Comparison of ENCODE assay signal across 29 cellular contexts in genomic region chr10:71009031-71009605, GRCh38.
"Had no signal": no experiment of that assay in that cellular context is flagged by ENCODE, and none has a peak within 500 bp of the region (broad histone marks: within the 10 kb centered on the region; RNA-seq: fewer than 3 reads in every experiment).

No MANE protein-coding gene starts in this region.

- H3K27ac ChIP-seq: ascending aorta, coronary artery, dorsolateral prefrontal cortex, hepatocyte, pancreas, psoas muscle, right atrium auricular region, thyroid gland, VCaP had no signal

- H3K4me1 ChIP-seq: ascending aorta, pancreas, psoas muscle, thyroid gland had no signal

- H3K4me1 Mint-ChIP-seq: activated CD4-positive, alpha-beta memory T cell treated with anti-CD3 and anti-CD28 coated beads, Interleukin-2, amount 10 ng/mL, durations not matched to agents 7 days and 5 days; activated CD4-positive, alpha-beta T cell treated with anti-CD3 and anti-CD28 coated beads, Interleukin-2, amount 10 ng/mL, durations not matched to agents 24 days and 14 days; activated naive CD4-positive, alpha-beta T cell treated with anti-CD3 and anti-CD28 coated beads, Interleukin-2, amount 10 ng/mL, durations not matched to agents 7 days and 5 days; naive B cell; stimulated activated memory B cell treated with anti-CD40 and anti-IgM and Interleukin-4, amounts not matched to agents 10 μg/mL and 1 μg/mL and 100 μg/mL, for 72 hours; stimulated activated naive CD8-positive, alpha-beta T cell treated with anti-CD3 and anti-CD28 coated beads, Interleukin-15, amount 100 ng/mL, for 72 hours had no signal

- H3K4me2 ChIP-seq: hepatocyte, smooth muscle cell had no signal

- H3K79me2 ChIP-seq: hepatocyte had no signal

- H3K27me3 Mint-ChIP-seq: activated CD4-positive, alpha-beta T cell treated with anti-CD3 and anti-CD28 coated beads, Interleukin-2, amount 10 ng/mL, durations not matched to agents 24 days and 14 days; activated naive CD8-positive, alpha-beta T cell treated with anti-CD3 and anti-CD28 coated beads, Interleukin-2, amount 10 ng/mL, durations not matched to agents 7 days and 5 days had no signal

- ATAC-seq: pancreas; psoas muscle; stimulated activated memory B cell treated with anti-CD40 and anti-IgM and Interleukin-4, amounts not matched to agents 10 μg/mL and 1 μg/mL and 100 μg/mL, for 72 hours; stimulated activated naive CD8-positive, alpha-beta T cell treated with anti-CD3 and anti-CD28 coated beads, Interleukin-15, amount 100 ng/mL, for 72 hours had no signal

- H3K4me3 Mint-ChIP-seq: activated CD4-positive, alpha-beta memory T cell treated with anti-CD3 and anti-CD28 coated beads, Interleukin-2, amount 10 ng/mL, durations not matched to agents 7 days and 5 days; activated CD4-positive, alpha-beta T cell treated with anti-CD3 and anti-CD28 coated beads, Interleukin-2, amount 10 ng/mL, durations not matched to agents 24 days and 14 days; activated naive CD4-positive, alpha-beta T cell treated with anti-CD3 and anti-CD28 coated beads, Interleukin-2, amount 10 ng/mL, durations not matched to agents 7 days and 5 days; activated naive CD8-positive, alpha-beta T cell treated with anti-CD3 and anti-CD28 coated beads, Interleukin-2, amount 10 ng/mL, durations not matched to agents 7 days and 5 days; activated T-cell treated with anti-CD3 and anti-CD28 coated beads, Interleukin-2, amount 50 U/mL, for 24 hours; brain; naive B cell; stimulated activated memory B cell treated with anti-CD40 and anti-IgM and Interleukin-4, amounts not matched to agents 10 μg/mL and 1 μg/mL and 100 μg/mL, for 72 hours; stimulated activated naive CD8-positive, alpha-beta T cell treated with anti-CD3 and anti-CD28 coated beads, Interleukin-15, amount 100 ng/mL, for 72 hours had no signal

- H2AFZ ChIP-seq: hepatocyte had no signal

- H3K36me3 ChIP-seq: ascending aorta, pancreas, right atrium auricular region, thyroid gland had no signal

- H3K4me3 ChIP-seq: ascending aorta, coronary artery, dorsolateral prefrontal cortex, hepatocyte, pancreas, psoas muscle, right atrium auricular region, smooth muscle cell, thyroid gland had no signal

- H3K36me3 Mint-ChIP-seq: activated naive CD4-positive, alpha-beta T cell treated with anti-CD3 and anti-CD28 coated beads, Interleukin-2, amount 10 ng/mL, durations not matched to agents 7 days and 5 days; activated naive CD8-positive, alpha-beta T cell treated with anti-CD3 and anti-CD28 coated beads, Interleukin-2, amount 10 ng/mL, durations not matched to agents 7 days and 5 days; brain; naive B cell; stimulated activated memory B cell treated with anti-CD40 and anti-IgM and Interleukin-4, amounts not matched to agents 10 μg/mL and 1 μg/mL and 100 μg/mL, for 72 hours had no signal

- H3K27ac Mint-ChIP-seq: activated CD4-positive, alpha-beta memory T cell treated with anti-CD3 and anti-CD28 coated beads, Interleukin-2, amount 10 ng/mL, durations not matched to agents 7 days and 5 days; activated CD4-positive, alpha-beta T cell treated with anti-CD3 and anti-CD28 coated beads, Interleukin-2, amount 10 ng/mL, durations not matched to agents 24 days and 14 days; activated naive CD4-positive, alpha-beta T cell treated with anti-CD3 and anti-CD28 coated beads, Interleukin-2, amount 10 ng/mL, durations not matched to agents 7 days and 5 days; activated naive CD8-positive, alpha-beta T cell treated with anti-CD3 and anti-CD28 coated beads, Interleukin-2, amount 10 ng/mL, durations not matched to agents 7 days and 5 days; activated T-cell treated with anti-CD3 and anti-CD28 coated beads, Interleukin-2, amount 50 U/mL, for 24 hours; naive B cell; stimulated activated memory B cell treated with anti-CD40 and anti-IgM and Interleukin-4, amounts not matched to agents 10 μg/mL and 1 μg/mL and 100 μg/mL, for 72 hours; stimulated activated naive CD8-positive, alpha-beta T cell treated with anti-CD3 and anti-CD28 coated beads, Interleukin-15, amount 100 ng/mL, for 72 hours had no signal

- H3K9me3 Mint-ChIP-seq: activated CD4-positive, alpha-beta memory T cell treated with anti-CD3 and anti-CD28 coated beads, Interleukin-2, amount 10 ng/mL, durations not matched to agents 7 days and 5 days; activated CD4-positive, alpha-beta T cell treated with anti-CD3 and anti-CD28 coated beads, Interleukin-2, amount 10 ng/mL, durations not matched to agents 24 days and 14 days; activated naive CD4-positive, alpha-beta T cell treated with anti-CD3 and anti-CD28 coated beads, Interleukin-2, amount 10 ng/mL, durations not matched to agents 7 days and 5 days; activated naive CD8-positive, alpha-beta T cell treated with anti-CD3 and anti-CD28 coated beads, Interleukin-2, amount 10 ng/mL, durations not matched to agents 7 days and 5 days; activated T-cell treated with anti-CD3 and anti-CD28 coated beads, Interleukin-2, amount 50 U/mL, for 24 hours; stimulated activated memory B cell treated with anti-CD40 and anti-IgM and Interleukin-4, amounts not matched to agents 10 μg/mL and 1 μg/mL and 100 μg/mL, for 72 hours; stimulated activated naive CD8-positive, alpha-beta T cell treated with anti-CD3 and anti-CD28 coated beads, Interleukin-15, amount 100 ng/mL, for 72 hours had no signal

- H3K9me3 ChIP-seq: ascending aorta, pancreas, psoas muscle, right atrium auricular region, thyroid gland had no signal

- H3K27me3 ChIP-seq: ascending aorta, hepatocyte, pancreas, right atrium auricular region, thyroid gland had no signal

- DNase-seq: activated CD4-positive, alpha-beta memory T cell treated with anti-CD3 and anti-CD28 coated beads, Interleukin-2, amount 10 ng/mL, durations not matched to agents 7 days and 5 days; activated CD4-positive, alpha-beta T cell treated with anti-CD3 and anti-CD28 coated beads, Interleukin-2, amount 10 ng/mL, durations not matched to agents 24 days and 14 days; activated CD8-positive, alpha-beta memory T cell treated with anti-CD3 and anti-CD28 coated beads, Interleukin-2, amount 50 U/mL, for 48 hours; activated gamma-delta T cell; activated naive CD4-positive, alpha-beta T cell treated with anti-CD3 and anti-CD28 coated beads, Interleukin-2, amount 10 ng/mL, durations not matched to agents 7 days and 5 days; activated naive CD8-positive, alpha-beta T cell treated with anti-CD3 and anti-CD28 coated beads, Interleukin-2, amount 10 ng/mL, durations not matched to agents 7 days and 5 days; activated T-cell treated with anti-CD3 and anti-CD28 coated beads, Interleukin-2, amount 50 U/mL, for 24 hours; dorsolateral prefrontal cortex; effector memory CD4-positive, alpha-beta T cell; left cardiac atrium; mammary epithelial cell; naive B cell; nucleus accumbens; pancreas; psoas muscle; stimulated activated CD4-positive, alpha-beta T cell treated with anti-CD3 and anti-CD28 coated beads, Interleukin-1b, Interleukin-23, amount 100 ng/mL, for 48 hours; stimulated activated CD4-positive, alpha-beta T cell treated with anti-CD3 and anti-CD28 coated beads, Interleukin-4, amount 100 ng/mL, for 4 hours; stimulated activated CD8-positive, alpha-beta memory T cell treated with anti-CD3 and anti-CD28 coated beads, Interleukin-4, amount 100 ng/mL, for 48 hours; stimulated activated naive CD8-positive, alpha-beta T cell treated with anti-CD3 and anti-CD28 coated beads, Interleukin-15, amount 100 ng/mL, for 72 hours; T-helper 9 cell had no signal
